In genomic region chr3:135514064-135514455, GRCh38 we compare ENCODE assay signal across 25 cellular contexts.
DNase-seq lines count a peak whose midpoint lies in the region; ATAC-seq, FAIRE-seq and TF ChIP-seq lines count a peak whose summit lies in the region.
"Had no signal": no experiment of that assay in that cellular context is flagged by ENCODE, and none has a peak within 500 bp of the region (broad histone marks: within the 10 kb centered on the region; RNA-seq: fewer than 3 reads in every experiment).

No MANE protein-coding gene starts in this region.

- POLR2A ChIA-PET in IMR-90 (lab: Charles Lee; ENCODE audit: unreplicated experiment), result no interaction called here

- H2AFZ ChIP-seq in IMR-90 (replicated peaks; ENCODE audit: low read length, poor library complexity), result peak overlapping the region; percentile 72

- H3K4me1 ChIP-seq in IMR-90 (ENCODE audit: control insufficient read depth, insufficient read depth, low read length) (peaks cover 5% of the 10 kb centered on the region; the same call in 1 of the 2 replicates), mesodermal cell (ENCODE audit: control insufficient read depth, insufficient read depth, low read length, poor library complexity, severe bottlenecking) (peaks cover 25% of the 10 kb centered on the region)

- H3K23ac ChIP-seq in IMR-90 (ENCODE audit: low read depth, low read length), result peak overlapping the region; percentile 19; the same call in 1 of the 2 replicates

- no peak for TF ChIP-seq RAD21 in IMR-90 (IDR thresholded peaks at IDR 0.05; ENCODE audit: low read length)

- H3K79me1 ChIP-seq in IMR-90 (ENCODE audit: low read depth in 1 of 2, low read length in 2 of 2), result no peaks in the 10 kb centered on the region

- H4K5ac ChIP-seq in IMR-90 (ENCODE audit: low read depth, low read length), result peak overlapping the region; percentile 93; the same call in 1 of the 2 replicates

- H3K27ac Mint-ChIP-seq in Calu3 (ENCODE audit: unreplicated experiment), result peak overlapping the region; percentile 19
- H3K27ac Mint-ChIP-seq: CD4-positive, alpha-beta T cell; IgD-negative memory B cell; stimulated activated memory B cell treated with anti-CD40 and anti-IgM and Interleukin-4, amounts not matched to agents 10 μg/mL and 1 μg/mL and 100 μg/mL, for 72 hours; T-helper 17 cell had no signal

- no peak overlapping the region for H3K9ac ChIP-seq in IMR-90 (ENCODE audit: low read depth, low read length)

- H3K4me1 Mint-ChIP-seq in Calu3 (ENCODE audit: low read depth, unreplicated experiment), result peaks cover 11% of the 10 kb centered on the region
- H3K4me1 Mint-ChIP-seq: IgD-negative memory B cell; stimulated activated memory B cell treated with anti-CD40 and anti-IgM and Interleukin-4, amounts not matched to agents 10 μg/mL and 1 μg/mL and 100 μg/mL, for 72 hours; T-helper 17 cell had no signal

- H3K56ac ChIP-seq in IMR-90 (ENCODE audit: extremely low read depth, insufficient read depth, low read length), result 0 out of 2 replicates have a peak overlapping the region, but pooled peaks have one; percentile 8

- peak overlapping the region; percentile 87 for H3K4ac ChIP-seq in IMR-90 (ENCODE audit: low read depth, low read length)

- H3K27me3 ChIP-seq in IMR-90 (ENCODE audit: control insufficient read depth, insufficient read depth, low read length) (no peaks in the 10 kb centered on the region), bronchial epithelial cell (ENCODE audit: control insufficient read depth, insufficient read depth, low read length) (no peaks in the 10 kb centered on the region)

- H2BK20ac ChIP-seq in IMR-90 (ENCODE audit: low read depth, low read length), result peak overlapping the region; percentile 49

- H3K27ac ChIP-seq in IMR-90 (ENCODE audit: insufficient read depth, low read length), result no peak overlapping the region
- peak overlapping the region; percentile 97 for H3K27ac ChIP-seq in mesodermal cell (ENCODE audit: low read depth, low read length, severe bottlenecking)
- H3K27ac ChIP-seq: thoracic aorta, WERI-Rb-1 had no signal

- H3K36me3 Mint-ChIP-seq in Calu3 (ENCODE audit: insufficient read depth, unreplicated experiment), result no peaks in the 10 kb centered on the region
- H3K36me3 Mint-ChIP-seq: IgD-negative memory B cell; stimulated activated memory B cell treated with anti-CD40 and anti-IgM and Interleukin-4, amounts not matched to agents 10 μg/mL and 1 μg/mL and 100 μg/mL, for 72 hours had no signal

- intact Hi-C loops in Calu3 (cut with micrococcal nuclease; ENCODE audit: unreplicated experiment) (no loop called here), IMR-90 (cut with micrococcal nuclease) (no loop called here)

- no peak for TF ChIP-seq CTCF in Calu3 (IDR thresholded peaks at IDR 0.05; ENCODE audit: unreplicated experiment)
- no peak for TF ChIP-seq CTCF in IMR-90 (conservative IDR thresholded peaks at IDR 0.05; ENCODE audit: low read depth, low read length)
- no peak for TF ChIP-seq CTCF in bronchial epithelial cell (IDR thresholded peaks at IDR 0.05; ENCODE audit: insufficient read depth, low read length, severe bottlenecking)

- H3K18ac ChIP-seq in IMR-90 (ENCODE audit: low read depth, low read length), result peak overlapping the region; percentile 92

- peak overlapping the region; percentile 90 for H2BK15ac ChIP-seq in IMR-90 (ENCODE audit: low read depth, low read length)

- H3K9me3 Mint-ChIP-seq in Calu3 (ENCODE audit: low read depth, unreplicated experiment), result peaks cover 3% of the 10 kb centered on the region

- H4K20me1 ChIP-seq in IMR-90 (ENCODE audit: insufficient read depth, low read length), result no peaks in the 10 kb centered on the region

- FAIRE-seq in bronchial epithelial cell (lab: Jason Lieb, UNC), result no peak

- no peak overlapping the region for H3K4me3 Mint-ChIP-seq in Calu3 (ENCODE audit: low read depth, unreplicated experiment)
- H3K4me3 Mint-ChIP-seq: CD4-positive, alpha-beta T cell; IgD-negative memory B cell; stimulated activated memory B cell treated with anti-CD40 and anti-IgM and Interleukin-4, amounts not matched to agents 10 μg/mL and 1 μg/mL and 100 μg/mL, for 72 hours; T-helper 17 cell had no signal

- peak overlapping the region; percentile 34 to 80; a peak in 2 of 4 replicates for H4K8ac ChIP-seq in IMR-90 (ENCODE audit: low read depth in 2 of 2, low read length in 2 of 2)

- CTCF ChIA-PET in Calu3 (lab: Charles Lee) (no interaction called here), IMR-90 (lab: Yijun Ruan, JAX) (no interaction called here)

- H3K4me3 ChIP-seq in IMR-90 (ENCODE audit: insufficient read depth, low read depth, low read length), result no peak overlapping the region
- H3K4me3 ChIP-seq in bronchial epithelial cell (ENCODE audit: low read depth, low read length), result no peak overlapping the region
- H3K4me3 ChIP-seq in mesodermal cell (ENCODE audit: extremely low read depth, insufficient read depth, low read length, poor library complexity, severe bottlenecking), result no peak overlapping the region
- H3K4me3 ChIP-seq: thoracic aorta had no signal

- TF ChIP-seq POLR2A in IMR-90 (IDR thresholded peaks at IDR 0.05; ENCODE audit: low read depth, low read length), result no peak

- DNase-seq in Calu3 (no peak), IMR-90 (no peak), bronchial epithelial cell (ENCODE audit: low read depth) (peak; percentile 3), NCI-H446 treated with DMSO at 0.1 percent for 48 hours (lab: John Stamatoyannopoulos, UW) (no peak)
- DNase-seq: activated CD4-positive, alpha-beta T cell treated with anti-CD3 and anti-CD28 coated beads, Interleukin-2, amount 50 U/mL, for 4 hours; activated gamma-delta T cell treated with Interleukin-2 at 50 U/mL for 16 hours; activated T-cell treated with anti-CD3 and anti-CD28 coated beads for 4 hours; amniotic stem cell; CD4-positive, alpha-beta T cell; central memory CD4-positive, alpha-beta T cell; head of caudate nucleus; left ventricle myocardium superior; NCI-H2029 treated with DMSO at 0.1 percent for 48 hours; NCI-H524; right cardiac atrium; Right ventricle myocardium superior; T-helper 17 cell; WERI-Rb-1 had no signal

- peak overlapping the region; percentile 67; the same call in 1 of the 2 replicates for H2AK5ac ChIP-seq in IMR-90 (ENCODE audit: low read depth, low read length)

- H2BK120ac ChIP-seq in IMR-90 (ENCODE audit: low read depth, low read length), result peak overlapping the region; percentile 84

- peaks cover 17% of the 10 kb centered on the region for H3K27me3 Mint-ChIP-seq in Calu3 (ENCODE audit: unreplicated experiment)
- H3K27me3 Mint-ChIP-seq: CD4-positive, alpha-beta T cell; T-helper 17 cell had no signal

- H3K14ac ChIP-seq in IMR-90 (replicated peaks; ENCODE audit: low read depth, low read length), result peak overlapping the region; percentile 85

- no TSS peak for BruUV-seq in Calu3 (replicated peaks; lab: Mats Ljungman, UMichigan)
- no TSS peak for BruUV-seq in IMR-90 (replicated peaks; lab: Mats Ljungman, UMichigan)

- no CpG with 5 or more reads among the region's 4 CpGs for WGBS in IMR-90 (ENCODE audit: extremely low coverage in 2 of 2, insufficient read length in 1 of 2), 2 experiments
- 50 to 57% methylated on average over 1 to 2 of the region's 4 CpGs for WGBS in mesodermal cell (ENCODE audit: insufficient coverage in 2 of 2), 2 experiments

- H3K4me2 ChIP-seq in IMR-90 (ENCODE audit: low read depth, low read length), result peak overlapping the region; percentile 79; the same call in 1 of the 2 replicates

- no peaks in the 10 kb centered on the region for H3K36me3 ChIP-seq in IMR-90 (ENCODE audit: control insufficient read depth, insufficient read depth, low read length)
- no peaks in the 10 kb centered on the region for H3K36me3 ChIP-seq in bronchial epithelial cell (ENCODE audit: control insufficient read depth, insufficient read depth, low read length)
- H3K36me3 ChIP-seq in mesodermal cell (ENCODE audit: control insufficient read depth, insufficient read depth, low read length), result no peaks in the 10 kb centered on the region
- H3K36me3 ChIP-seq: thoracic aorta, WERI-Rb-1 had no signal

- H4K91ac ChIP-seq in IMR-90 (ENCODE audit: insufficient read depth, low read depth, low read length), result peak overlapping the region; percentile 59

- peaks cover 4% of the 10 kb centered on the region; the same call in 1 of the 2 replicates for H3K9me1 ChIP-seq in IMR-90 (ENCODE audit: insufficient read depth, low read length)

- dilution Hi-C loops in IMR-90 (cut with HindIII; ENCODE audit: low sequenced_read_pairs, unreplicated experiment), result no loop called here

- H3K9me3 ChIP-seq in IMR-90 (ENCODE audit: control insufficient read depth, insufficient read depth, low read length), result no peaks in the 10 kb centered on the region
- H3K9me3 ChIP-seq in mesodermal cell (ENCODE audit: control insufficient read depth, low read length), result no peaks in the 10 kb centered on the region
- H3K9me3 ChIP-seq: thoracic aorta had no signal

- no peak overlapping the region for H2AK9ac ChIP-seq in IMR-90 (replicated peaks; ENCODE audit: low read depth, low read length, poor library complexity)

- ATAC-seq in IMR-90 (ENCODE audit: low read depth) (no peak), GM21825 (IDR thresholded peaks at IDR 0.05; ENCODE audit: unreplicated experiment) (no peak), GM21576 (IDR thresholded peaks at IDR 0.05; ENCODE audit: unreplicated experiment) (no peak), GM21515 (IDR thresholded peaks at IDR 0.05; ENCODE audit: unreplicated experiment) (no peak)
- ATAC-seq: left ventricle myocardium superior; right cardiac atrium; stimulated activated memory B cell treated with anti-CD40 and anti-IgM and Interleukin-4, amounts not matched to agents 10 μg/mL and 1 μg/mL and 100 μg/mL, for 72 hours; T-helper 17 cell had no signal

- peak overlapping the region; percentile 84 for H2BK5ac ChIP-seq in IMR-90 (ENCODE audit: low read depth, low read length, poor library complexity, severe bottlenecking)

- in situ Hi-C loops in IMR-90 (cut with MboI; ENCODE audit: low sequenced_read_pairs), result no loop called here

TF ChIP-seq in IMR-90, 13 proteins besides CTCF, POLR2A, EP300 and RAD21 (continues in another document):
- TF ChIP-seq USF2 (IDR thresholded peaks at IDR 0.05; ENCODE audit: low read depth, low read length), result no peak
- no peak for TF ChIP-seq ELK1 (IDR thresholded peaks at IDR 0.05; ENCODE audit: borderline replicate concordance, low read depth, low read length)
